ENCODE assay signal across 13 cellular contexts in the genomic region with DNA sequence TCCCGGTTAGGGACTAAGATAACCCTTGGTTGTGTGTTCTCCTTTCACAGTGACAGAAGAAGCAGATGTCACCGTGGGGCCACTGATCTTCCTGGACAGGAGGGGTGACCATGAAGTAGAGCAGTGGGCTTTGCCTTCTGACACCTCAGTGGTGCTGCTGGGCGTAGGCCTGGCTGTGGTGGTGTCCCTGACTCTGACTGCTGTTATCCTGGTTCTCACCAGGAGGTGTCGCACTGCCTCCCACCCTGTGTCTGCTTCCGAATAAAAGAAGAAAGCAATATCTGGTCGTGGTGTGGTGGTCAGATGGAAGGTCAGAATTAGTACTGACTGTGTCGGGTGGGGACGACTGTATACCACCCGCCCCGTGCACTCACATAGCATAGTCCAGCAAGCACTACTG. TPM values are rescaled to one million over a fixed set of nuclear protein-coding genes. Genes with fewer than 3 reads are reported as not detected.
A peak's percentile ranks its signal among the peaks of the same experiment; 100 is the strongest.
DNase-seq lines count a peak whose midpoint lies in the region; ATAC-seq and TF ChIP-seq lines count a peak whose summit lies in the region.
"Not testable (repeated sequence)": the region's sequence is repeated elsewhere in the genome, so short reads cannot be mapped to it uniquely, and the experiment has no call there.
"Had no signal": no experiment of that assay in that cellular context is flagged by ENCODE, and none has a peak within 500 bp of the region (broad histone marks: within the 10 kb centered on the region; RNA-seq: fewer than 3 reads in every experiment).

No MANE protein-coding gene starts in this region.

- H3K27me3 ChIP-seq in right lobe of liver = not testable (repeated sequence)

- H3K36me3 Mint-ChIP-seq in effector memory CD8-positive, alpha-beta T cell (ENCODE audit: insufficient read depth) = not testable (repeated sequence)

- H3K27me3 Mint-ChIP-seq in effector memory CD8-positive, alpha-beta T cell = not testable (repeated sequence)

- not testable (repeated sequence) for H3K4me3 Mint-ChIP-seq in effector memory CD8-positive, alpha-beta T cell

- ATAC-seq in GM18502 (IDR thresholded peaks at IDR 0.05; ENCODE audit: poor library complexity, unreplicated experiment) (peak; percentile 46), GM19351 (IDR thresholded peaks at IDR 0.05; ENCODE audit: unreplicated experiment) (peak; percentile 49), HG02678 (IDR thresholded peaks at IDR 0.05; ENCODE audit: unreplicated experiment) (peak; percentile 46), HG03378 (IDR thresholded peaks at IDR 0.05; ENCODE audit: unreplicated experiment) (peak; percentile 38), right lobe of liver (peak; percentile 65 to 68 (median 66))
- ATAC-seq in activated CD4-positive, CD25-positive, alpha-beta regulatory T cell treated with anti-CD3 and anti-CD28 coated beads, Interleukin-2, amount 50 U/mL, for 24 hours = peak; percentile 33 to 54
- peak; percentile 67 for ATAC-seq in effector memory CD8-positive, alpha-beta T cell (replicated peaks)
- ATAC-seq in stimulated activated naive CD8-positive, alpha-beta T cell treated with anti-CD3 and anti-CD28 coated beads, Interleukin-15, Interleukin-2, amounts not matched to agents 100 U/mL and 50 U/mL, for 24 hours = peak; percentile 44

- WGBS in right lobe of liver (ENCODE audit: insufficient coverage, low coverage, low lambda C conversion rate, missing lambda C conversion rate) = 100% methylated on average over 1 of the region's 10 CpGs

- H3K4me1 Mint-ChIP-seq in effector memory CD8-positive, alpha-beta T cell (ENCODE audit: low read depth in 2 of 2) = not testable (repeated sequence)

- intact Hi-C loops in right lobe of liver (cut with DNase I) = not testable (repeated sequence)

- H3K9me3 Mint-ChIP-seq in effector memory CD8-positive, alpha-beta T cell = not testable (repeated sequence)

- H3K4me1 ChIP-seq in right lobe of liver = not testable (repeated sequence)

- not testable (repeated sequence) for H3K36me3 ChIP-seq in right lobe of liver

- not testable (repeated sequence) for DNase-seq in effector memory CD8-positive, alpha-beta T cell; right lobe of liver; stimulated activated naive CD8-positive, alpha-beta T cell treated with anti-CD3 and anti-CD28 coated beads, Interleukin-15, Interleukin-2, amounts not matched to agents 100 U/mL and 50 U/mL, for 24 hours

- not testable (repeated sequence) for TF ChIP-seq CTCF in right lobe of liver (IDR thresholded peaks at IDR 0.05)

- not testable (repeated sequence) for H3K4me3 ChIP-seq in right lobe of liver

- not testable (repeated sequence) for H3K9me3 ChIP-seq in right lobe of liver

- not testable (repeated sequence) for H3K27ac ChIP-seq in right lobe of liver

- not testable (repeated sequence) for TF ChIP-seq POLR2A in right lobe of liver (IDR thresholded peaks at IDR 0.05)

- not testable (repeated sequence) for H3K27ac Mint-ChIP-seq in effector memory CD8-positive, alpha-beta T cell

RNA-seq across cellular contexts. Expression of a gene that starts 17.0 kb away (rescaled TPM):
- 1 to 10 TPM in 1 of 6 experiments, under 1 TPM in 4, not detected in 1; 0.27 to 2.8 (median 0.62) TPM for total RNA-seq in right lobe of liver
- total RNA-seq: chondrocyte, progenitor cell of endocrine pancreas, skeletal muscle tissue had no signal

RNA-seq across cellular contexts. Expression of a gene that starts 19.7 kb away (rescaled TPM):
- 10 to 100 TPM in 4 of 6 experiments, 1 to 10 TPM in 2; 8.9 to 16.8 (median 11.1) TPM for total RNA-seq in right lobe of liver

RNA-seq across cellular contexts. Expression of a gene that starts 32.3 kb away (rescaled TPM):
- 1 to 10 TPM; 1.2 to 2.6 (median 1.2) TPM for total RNA-seq in right lobe of liver
- total RNA-seq: mononuclear cell, vagina had no signal
